Comparison of ENCODE assay signal across 22 cellular contexts in the genomic region with DNA sequence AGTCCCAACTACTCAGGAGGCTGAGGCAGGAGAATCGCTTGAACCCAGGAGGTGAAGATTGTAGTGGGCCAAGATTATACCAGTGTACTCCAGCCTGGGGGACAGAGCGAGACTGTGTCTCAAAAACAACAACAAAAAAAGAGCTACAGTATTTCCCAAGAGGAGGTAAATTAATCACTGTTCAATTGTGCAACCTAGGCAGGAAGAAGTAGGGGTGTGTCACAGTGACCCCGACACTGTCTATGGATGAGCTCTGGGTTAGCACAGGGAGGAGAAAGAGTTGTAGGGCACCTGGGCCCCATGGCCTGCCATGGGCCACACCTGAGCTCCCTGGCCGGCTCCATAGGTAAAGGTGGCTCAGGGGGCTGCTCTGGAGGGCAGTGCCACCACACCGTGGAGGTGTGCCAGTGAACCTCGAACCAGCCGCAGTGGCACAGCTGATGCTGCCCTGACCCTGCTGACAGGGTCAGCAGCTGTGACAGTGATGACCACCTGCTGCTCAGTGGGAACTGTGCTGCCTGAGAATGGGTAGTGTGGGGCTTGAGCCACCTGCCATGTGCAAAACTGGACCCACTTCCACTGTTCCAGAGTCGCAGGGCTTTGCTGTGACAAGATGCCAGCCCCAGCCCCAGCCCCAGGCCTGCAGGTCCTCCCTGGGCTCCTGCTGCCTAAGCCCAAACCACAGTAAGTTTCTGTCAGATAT.
DNase-seq lines count a peak whose midpoint lies in the region; ATAC-seq and TF ChIP-seq lines count a peak whose summit lies in the region.
"Had no signal": no experiment of that assay in that cellular context is flagged by ENCODE, and none has a peak within 500 bp of the region (broad histone marks: within the 10 kb centered on the region; RNA-seq: fewer than 3 reads in every experiment).

No MANE protein-coding gene starts in this region.

- H3K4me3 ChIP-seq in choroid plexus epithelial cell (ENCODE audit: low read depth, low read length), result no peak overlapping the region
- H3K4me3 ChIP-seq: GM23338, heart left ventricle, sigmoid colon, tibial artery had no signal

- no peak for TF ChIP-seq CTCF in choroid plexus epithelial cell (conservative IDR thresholded peaks at IDR 0.05; ENCODE audit: low read depth, low read length)

- no peak for ATAC-seq in GM21717 (IDR thresholded peaks at IDR 0.05; ENCODE audit: unreplicated experiment)
- ATAC-seq: activated CD4-positive, CD25-positive, alpha-beta regulatory T cell treated with anti-CD3 and anti-CD28 coated beads, Interleukin-2, amount 50 U/mL, for 24 hours; activated T-cell treated with anti-CD3 and anti-CD28 coated beads, Interleukin-2, amount 50 U/mL, for 72 hours; heart left ventricle; T-helper 17 cell had no signal

- DNase-seq in ELR (ENCODE audit: low read depth), result peak; percentile 40
- peak; percentile 17 for DNase-seq in LHCN-M2 (ENCODE audit: low read depth)
- DNase-seq in choroid plexus epithelial cell (ENCODE audit: low read depth), result peak; percentile 25
- DNase-seq in myocyte (ENCODE audit: low read depth), result peak; percentile 83
- no peak for DNase-seq in activated CD8-positive, alpha-beta memory T cell treated with anti-CD3 and anti-CD28 coated beads for 24 hours
- no peak for DNase-seq in cortex of kidney (lab: John Stamatoyannopoulos, UW)
- DNase-seq in AML-193 (lab: John Stamatoyannopoulos, UW), result no peak
- DNase-seq: ACHN; activated CD4-positive, alpha-beta T cell treated with anti-CD3 and anti-CD28 coated beads, Interleukin-2, amount 50 U/mL, for 48 hours; activated T-cell treated with anti-CD3 and anti-CD28 coated beads, Interleukin-2, amount 50 U/mL, for 72 hours; DMS153; heart left ventricle; NCI-H1105 treated with DMSO at 0.1 percent for 48 hours; NCI-H187 treated with DMSO at 0.1 percent for 48 hours; NCI-H2171; sigmoid colon; stimulated activated CD4-positive, alpha-beta T cell treated with anti-CD3 and anti-CD28 coated beads, Interleukin-4, amount 100 ng/mL, for 24 hours; T-helper 17 cell; tibial artery had no signal

Comparison
In these comparisons a context has a peak if more than half of its experiments do, and no peak if none do; other contexts are left out.
1. DNase-seq: peak in ELR (single experiment), LHCN-M2 (single experiment), choroid plexus epithelial cell (single experiment) and myocyte (single experiment); none in activated CD8-positive, alpha-beta memory T cell treated with anti-CD3 and anti-CD28 coated beads for 24 hours (single experiment), cortex of kidney (single experiment) and AML-193 (0 of 2).